In the genomic region with DNA sequence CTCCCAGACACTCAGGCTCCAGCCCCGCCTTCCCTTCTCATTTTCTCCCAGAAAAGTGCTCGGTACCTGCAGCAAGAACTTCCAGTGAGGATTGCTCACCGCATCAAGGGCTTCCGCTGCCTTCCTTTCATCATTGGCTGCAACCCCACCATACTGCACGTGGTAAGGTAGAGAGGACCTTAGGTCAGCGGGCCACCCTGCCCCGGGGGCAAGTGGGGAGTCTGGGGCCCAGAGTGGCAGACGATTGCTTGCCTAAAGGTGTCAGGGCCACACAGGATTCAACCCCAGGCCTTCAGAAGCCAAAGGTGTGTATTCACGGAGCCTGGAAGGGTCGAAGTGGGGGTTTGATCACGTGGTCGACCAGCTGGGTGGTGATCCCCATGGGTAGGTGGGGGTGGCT, we compare ENCODE assay signal across 11 cellular contexts. TPM values are rescaled to one million over a fixed set of nuclear protein-coding genes. Genes with fewer than 3 reads are reported as not detected.
DNase-seq lines count a peak whose midpoint lies in the region; ATAC-seq and TF ChIP-seq lines count a peak whose summit lies in the region.
"Had no signal": no experiment of that assay in that cellular context is flagged by ENCODE, and none has a peak within 500 bp of the region (broad histone marks: within the 10 kb centered on the region; RNA-seq: fewer than 3 reads in every experiment).

No MANE protein-coding gene starts in this region.

- dilution Hi-C loops in mammary epithelial cell (cut with HindIII; ENCODE audit: low sequenced_read_pairs) = loop anchor here (5.0 to 10.0 kb wide), 2 partner anchors 37 to 165 kb away; partner anchors contain the start of genes ORAI3, ZNF646 and ZNF668

- intact Hi-C loops in mammary epithelial cell (cut with micrococcal nuclease) = loop anchor here (2.0 kb wide), 1 partner anchor 33 kb away; no protein-coding TSS in a partner anchor

- BruUV-seq in mammary epithelial cell (replicated peaks; lab: Mats Ljungman, UMichigan) = no TSS peak

- peaks cover 35 to 41% (median 38%) of the 10 kb centered on the region in 11 experiments for H3K36me3 ChIP-seq in BLaER1 treated with 17β-estradiol and CSF1 and Interleukin-3, amounts not matched to agents 10 nM and 100 nM
- H3K36me3 ChIP-seq in HUES64 (ENCODE audit: insufficient read depth, low read length) (peaks cover 42% of the 10 kb centered on the region), mammary epithelial cell (ENCODE audit: insufficient read depth, low read length) (no peaks in the 10 kb centered on the region)

- H3K9ac ChIP-seq in BLaER1 treated with 17β-estradiol and CSF1 and Interleukin-3, amounts not matched to agents 10 nM and 100 nM = peak overlapping the region; percentile 13 to 98 (median 95); a peak in 17 of 22 replicates
- H3K9ac ChIP-seq in HUES64 (ENCODE audit: low read depth, low read length) (no peak overlapping the region), mammary epithelial cell (ENCODE audit: insufficient read depth, low read length) (no peak overlapping the region)

- H3K36me3 Mint-ChIP-seq in neural crest cell (ENCODE audit: low read depth) = peaks cover 3% of the 10 kb centered on the region

- no peak overlapping the region for H3K27ac Mint-ChIP-seq in neural crest cell (ENCODE audit: unreplicated experiment)

- peak overlapping the region in 4 of 11 experiments; percentile 86 to 96 (median 90); a peak in 4 of 22 replicates for H3K27ac ChIP-seq in BLaER1 treated with 17β-estradiol and CSF1 and Interleukin-3, amounts not matched to agents 10 nM and 100 nM
- H3K27ac ChIP-seq in HUES64 (ENCODE audit: low read depth, low read length) (no peak overlapping the region), mammary epithelial cell (ENCODE audit: insufficient read depth, low read depth, low read length) (no peak overlapping the region)

- no peaks in the 10 kb centered on the region for H3K27me3 ChIP-seq in BLaER1 treated with 17β-estradiol and CSF1 and Interleukin-3, amounts not matched to agents 10 nM and 100 nM
- no peaks in the 10 kb centered on the region for H3K27me3 ChIP-seq in HUES64 (ENCODE audit: insufficient read depth, low read length)
- H3K27me3 ChIP-seq in mammary epithelial cell (ENCODE audit: insufficient read depth, low read length) = no peaks in the 10 kb centered on the region
- H3K27me3 ChIP-seq: esophagus squamous epithelium had no signal

- H3K4me1 ChIP-seq in BLaER1 treated with 17β-estradiol and CSF1 and Interleukin-3, amounts not matched to agents 10 nM and 100 nM = peaks cover 49 to 78% (median 64%) of the 10 kb centered on the region in 10 experiments
- H3K4me1 ChIP-seq in HUES64 (ENCODE audit: insufficient read depth, low read length) (no peaks in the 10 kb centered on the region), mammary epithelial cell (ENCODE audit: insufficient read depth, low read length) (peaks cover 10% of the 10 kb centered on the region)

- H3K4me2 ChIP-seq in BLaER1 treated with 17β-estradiol and CSF1 and Interleukin-3, amounts not matched to agents 10 nM and 100 nM = peak overlapping the region; percentile 87 to 99 (median 96); a peak in 21 of 22 replicates
- H3K4me2 ChIP-seq in mammary epithelial cell (ENCODE audit: insufficient read depth, low read depth, low read length) = peak overlapping the region; percentile 88

- peak overlapping the region in 9 of 10 experiments; percentile 84 to 100 (median 98); a peak in 15 of 20 replicates for H3K4me3 ChIP-seq in BLaER1 treated with 17β-estradiol and CSF1 and Interleukin-3, amounts not matched to agents 10 nM and 100 nM
- H3K4me3 ChIP-seq in HUES64 (ENCODE audit: low read length) (peak overlapping the region; percentile 83; the same call in 1 of the 2 replicates), mammary epithelial cell (replicated peaks in 1 of 3; ENCODE audit: insufficient read depth in 1 of 3, low read depth in 2 of 3, low read length in 3 of 3) (no peak overlapping the region)

- TF ChIP-seq CTCF in mammary epithelial cell (conservative IDR thresholded peaks at IDR 0.05 in 1 of 2, IDR thresholded peaks at IDR 0.05 in 1 of 2; ENCODE audit: extremely low read depth in 1 of 2, insufficient read depth in 1 of 2, low read depth in 1 of 2, low read length in 2 of 2) (no peak), neural crest cell (conservative IDR thresholded peaks at IDR 0.05) (no peak), GM20000 (IDR thresholded peaks at IDR 0.05; ENCODE audit: extremely low read depth, missing control alignments) (no peak)

- peaks cover 16% of the 10 kb centered on the region for H3K4me1 Mint-ChIP-seq in neural crest cell

- no peaks in the 10 kb centered on the region; a peak in 1 of 22 replicates for H4K20me1 ChIP-seq in BLaER1 treated with 17β-estradiol and CSF1 and Interleukin-3, amounts not matched to agents 10 nM and 100 nM
- H4K20me1 ChIP-seq in mammary epithelial cell (ENCODE audit: insufficient read depth, low read length) = no peaks in the 10 kb centered on the region

- H2AFZ ChIP-seq in mammary epithelial cell (ENCODE audit: low read depth, low read length) = no peak overlapping the region

- 95% methylated on average over 12 of the region's 12 CpGs for WGBS in HUES64
- 100% methylated on average over 7 of the region's 12 CpGs for WGBS in mammary epithelial cell (ENCODE audit: low coverage, missing lambda C conversion rate)

- in situ Hi-C loops in mammary epithelial cell (cut with MboI; ENCODE audit: low sequenced_read_pairs in 2 of 2) = loop anchor here in 1 of 2 donors (5.0 kb wide), 1 partner anchor 43 kb away; the partner anchor contains the start of gene PRSS36

- no peaks in the 10 kb centered on the region for H3K27me3 Mint-ChIP-seq in neural crest cell (ENCODE audit: low read depth)

- no peaks in the 10 kb centered on the region for H3K9me3 Mint-ChIP-seq in neural crest cell

- ATAC-seq in HG03045 (IDR thresholded peaks at IDR 0.05; ENCODE audit: unreplicated experiment) = no peak

- H3K79me2 ChIP-seq in mammary epithelial cell (ENCODE audit: insufficient read depth, low read length) = peaks cover 25% of the 10 kb centered on the region

- DNase-seq in mammary epithelial cell (no peak), neural crest cell (ENCODE audit: low read depth, low spot score) (no peak), DMS 273 treated with DMSO at 0.1 percent for 48 hours (lab: John Stamatoyannopoulos, UW) (no peak), GM20000 (ENCODE audit: low spot score) (no peak), DMS153 (lab: John Stamatoyannopoulos, UW) (no peak)
- DNase-seq: esophagus squamous epithelium, NCI-H2107, RPMI8226 had no signal

- CTCF ChIA-PET in mammary epithelial cell (lab: Charles Lee; ENCODE audit: low non-redundant PET) = no interaction called here

- H3K9me3 ChIP-seq in BLaER1 treated with 17β-estradiol and CSF1 and Interleukin-3, amounts not matched to agents 10 nM and 100 nM (replicated peaks in 1 of 11) = no peaks in the 10 kb centered on the region
- H3K9me3 ChIP-seq in HUES64 (ENCODE audit: insufficient read depth, low read depth, low read length) (no peaks in the 10 kb centered on the region), mammary epithelial cell (replicated peaks; ENCODE audit: insufficient read depth, low read length) (no peaks in the 10 kb centered on the region)
- H3K9me3 ChIP-seq: esophagus squamous epithelium had no signal

- H3K4me3 Mint-ChIP-seq in neural crest cell = peak overlapping the region; percentile 87

RNA-seq across cellular contexts. Expression of gene BCKDK, which starts 1.4 kb away (rescaled TPM):
- 34.1 TPM for polyA plus RNA-seq in HUES64 (2013, experiment 1 of 2)
- 44.3 TPM for polyA plus RNA-seq in HUES64 (2013, experiment 2 of 2)
- 10 to 100 TPM; 26.3 to 47.8 TPM for total RNA-seq in mammary epithelial cell
- polyA plus RNA-seq in mammary epithelial cell = 52.1 TPM
- polyA minus RNA-seq in mammary epithelial cell = 48.5 TPM
- total RNA-seq in neural crest cell = 42.4 and 43.5 TPM in 2 replicates

RNA-seq across cellular contexts. Expression of gene KAT8, which starts 7.8 kb away (rescaled TPM):
- polyA plus RNA-seq in HUES64 (2013, experiment 1 of 2) = 39.6 TPM
- polyA plus RNA-seq in HUES64 (2013, experiment 2 of 2) = 50.5 TPM
- total RNA-seq in mammary epithelial cell (10 to 100 TPM; 22.7 to 34.0 TPM), neural crest cell (72.6 and 76.9 TPM in 2 replicates)
- polyA plus RNA-seq in mammary epithelial cell = 23.1 TPM
- 17.5 TPM for polyA minus RNA-seq in mammary epithelial cell

RNA-seq across cellular contexts. Expression of gene VKORC1, which starts 15.0 kb away (rescaled TPM):
- 66.6 TPM for polyA plus RNA-seq in HUES64 (2013, experiment 1 of 2)
- 80.0 TPM for polyA plus RNA-seq in HUES64 (2013, experiment 2 of 2)
- 10 to 100 TPM; 45.7 to 65.0 TPM for total RNA-seq in mammary epithelial cell
- polyA plus RNA-seq in mammary epithelial cell = 210 TPM
- polyA minus RNA-seq in mammary epithelial cell = 62.7 TPM
- total RNA-seq in neural crest cell = 62.4 and 70.1 TPM in 2 replicates

RNA-seq across cellular contexts. Expression of gene PRSS53, which starts 20.9 kb away (rescaled TPM):
- polyA plus RNA-seq in HUES64 (2013, experiment 1 of 2) = 1.4 TPM
- polyA plus RNA-seq in HUES64 (2013, experiment 2 of 2) = 0.95 TPM
- total RNA-seq in mammary epithelial cell = 1 to 10 TPM; 1.7 to 2.6 TPM
- 1.6 TPM for polyA plus RNA-seq in mammary epithelial cell
- polyA minus RNA-seq in mammary epithelial cell = 2.1 TPM
- total RNA-seq in neural crest cell = 3.7 and 4.4 TPM in 2 replicates

RNA-seq across cellular contexts. Expression of gene PRSS8, which starts 25.9 kb away (rescaled TPM):
- polyA plus RNA-seq in HUES64 (2013, experiment 1 of 2) = 35.2 TPM
- polyA plus RNA-seq in HUES64 (2013, experiment 2 of 2) = 48.5 TPM
- 10 to 100 TPM; 43.7 to 69.4 TPM for total RNA-seq in mammary epithelial cell
- 66.3 TPM for polyA plus RNA-seq in mammary epithelial cell
- 52.7 TPM for polyA minus RNA-seq in mammary epithelial cell
- not detected in 2 replicates for total RNA-seq in neural crest cell

Comparison
In these comparisons a context has a peak if more than half of its experiments do, and no peak if none do; other contexts are left out.
1. H3K4me3 ChIP-seq: peak in BLaER1 treated with 17β-estradiol and CSF1 and Interleukin-3, amounts not matched to agents 10 nM and 100 nM (9 of 10) and HUES64 (single experiment); none in mammary epithelial cell (0 of 3).
2. H3K9ac ChIP-seq: peak in BLaER1 treated with 17β-estradiol and CSF1 and Interleukin-3, amounts not matched to agents 10 nM and 100 nM (11 of 11); none in HUES64 (single experiment) and mammary epithelial cell (single experiment).